In the genomic region with DNA sequence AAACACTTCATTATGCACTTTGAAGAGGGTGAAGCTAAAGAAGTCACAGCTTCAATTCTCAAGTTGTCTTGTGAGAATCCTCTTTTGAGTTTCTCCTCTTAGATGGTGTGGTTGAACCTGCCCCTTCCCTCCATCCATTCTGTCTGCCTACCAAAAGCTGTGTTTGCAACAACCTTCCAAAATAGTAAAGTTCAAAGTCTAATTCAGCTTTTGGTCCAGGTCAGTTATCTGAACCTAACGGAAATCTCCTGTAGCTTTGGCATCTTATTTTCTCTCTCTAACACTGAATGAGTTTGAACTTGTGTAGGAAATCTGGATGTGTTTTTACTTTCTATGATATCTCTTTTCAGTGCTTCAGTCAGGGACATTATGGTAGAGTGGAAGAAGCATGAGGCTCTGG, we compare ENCODE assay signal across 29 cellular contexts.
"Had no signal": no experiment of that assay in that cellular context is flagged by ENCODE, and none has a peak within 500 bp of the region (broad histone marks: within the 10 kb centered on the region; RNA-seq: fewer than 3 reads in every experiment).

No MANE protein-coding gene starts in this region.

- FAIRE-seq: colon, endometrium, endothelial cell of umbilical vein, frontal cortex had no signal

- DNase-seq: colonic mucosa; cortex of kidney; dermis blood vessel endothelial cell; dorsolateral prefrontal cortex; effector CD4-positive, alpha-beta T cell; effector CD8-positive, alpha-beta T cell; effector memory CD4-positive, alpha-beta T cell; effector memory CD8-positive, alpha-beta T cell; endodermal cell; erythroblast; esophagus squamous epithelium; foreskin fibroblast; foreskin keratinocyte; foreskin melanocyte; gastrocnemius medialis; glutamatergic neuron; head of caudate nucleus; heart left ventricle; heart right ventricle had no signal

- H3K27me3 Mint-ChIP-seq: dendritic cell treated with granulocyte-macrophage colony-stimulating factor and Interleukin-4, amounts not matched to agents 40 ng/mL and 50 ng/mL, for 4 days; effector memory CD8-positive, alpha-beta T cell had no signal

- H3K36me3 ChIP-seq: colonic mucosa, esophagus muscularis mucosa, esophagus squamous epithelium, gastrocnemius medialis, gastroesophageal sphincter, heart left ventricle, heart right ventricle had no signal

- H3K4me3 Mint-ChIP-seq: dendritic cell treated with granulocyte-macrophage colony-stimulating factor and Interleukin-4, amounts not matched to agents 40 ng/mL and 50 ng/mL, for 4 days; effector memory CD8-positive, alpha-beta T cell; endodermal cell had no signal

- H3K4me1 Mint-ChIP-seq: endodermal cell had no signal

- H3K9me3 ChIP-seq: colonic mucosa, esophagus muscularis mucosa, esophagus squamous epithelium, gastrocnemius medialis, gastroesophageal sphincter, heart left ventricle, heart right ventricle had no signal

- H3K27ac ChIP-seq: colonic mucosa, coronary artery, dorsolateral prefrontal cortex, epithelial cell of prostate, esophagus muscularis mucosa, esophagus squamous epithelium, foreskin keratinocyte, gastrocnemius medialis, gastroesophageal sphincter, heart left ventricle, heart right ventricle had no signal

- H3K4me3 ChIP-seq: colonic mucosa, coronary artery, dorsolateral prefrontal cortex, esophagus muscularis mucosa, esophagus squamous epithelium, gastrocnemius medialis, gastroesophageal sphincter, heart left ventricle, heart right ventricle had no signal

- H3K27me3 ChIP-seq: colonic mucosa, esophagus muscularis mucosa, esophagus squamous epithelium, foreskin keratinocyte, gastrocnemius medialis, gastroesophageal sphincter, heart left ventricle had no signal

- H3K9me3 Mint-ChIP-seq: dendritic cell treated with granulocyte-macrophage colony-stimulating factor and Interleukin-4, amounts not matched to agents 40 ng/mL and 50 ng/mL, for 4 days; effector memory CD8-positive, alpha-beta T cell had no signal

- ATAC-seq: effector memory CD8-positive, alpha-beta T cell; esophagus mucosa; foreskin keratinocyte; gastrocnemius medialis; gastroesophageal sphincter; heart left ventricle; heart right ventricle had no signal

- H3K27ac Mint-ChIP-seq: dendritic cell treated with granulocyte-macrophage colony-stimulating factor and Interleukin-4, amounts not matched to agents 40 ng/mL and 50 ng/mL, for 4 days; effector memory CD8-positive, alpha-beta T cell; endodermal cell had no signal

- H3K4me1 ChIP-seq: colonic mucosa, esophagus muscularis mucosa, esophagus squamous epithelium, foreskin keratinocyte, gastrocnemius medialis, gastroesophageal sphincter, heart left ventricle, heart right ventricle had no signal
